1 cellular context compared by ENCODE assay signal in genomic region chr10:114337510-114338462, GRCh38.
TF ChIP-seq lines count a peak whose summit lies in the region.

No MANE protein-coding gene starts in this region.

TF ChIP-seq in GM12878, 131 proteins besides CTCF, POLR2A, EP300 and RAD21 (continued from another document and continues in another):
- TF ChIP-seq, protein P1, sequence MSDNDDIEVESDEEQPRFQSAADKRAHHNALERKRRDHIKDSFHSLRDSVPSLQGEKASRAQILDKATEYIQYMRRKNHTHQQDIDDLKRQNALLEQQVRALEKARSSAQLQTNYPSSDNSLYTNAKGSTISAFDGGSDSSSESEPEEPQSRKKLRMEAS (IDR thresholded peaks at IDR 0.05; ENCODE audit: low read depth, low read length) = no peak
- TF ChIP-seq, protein P2, sequence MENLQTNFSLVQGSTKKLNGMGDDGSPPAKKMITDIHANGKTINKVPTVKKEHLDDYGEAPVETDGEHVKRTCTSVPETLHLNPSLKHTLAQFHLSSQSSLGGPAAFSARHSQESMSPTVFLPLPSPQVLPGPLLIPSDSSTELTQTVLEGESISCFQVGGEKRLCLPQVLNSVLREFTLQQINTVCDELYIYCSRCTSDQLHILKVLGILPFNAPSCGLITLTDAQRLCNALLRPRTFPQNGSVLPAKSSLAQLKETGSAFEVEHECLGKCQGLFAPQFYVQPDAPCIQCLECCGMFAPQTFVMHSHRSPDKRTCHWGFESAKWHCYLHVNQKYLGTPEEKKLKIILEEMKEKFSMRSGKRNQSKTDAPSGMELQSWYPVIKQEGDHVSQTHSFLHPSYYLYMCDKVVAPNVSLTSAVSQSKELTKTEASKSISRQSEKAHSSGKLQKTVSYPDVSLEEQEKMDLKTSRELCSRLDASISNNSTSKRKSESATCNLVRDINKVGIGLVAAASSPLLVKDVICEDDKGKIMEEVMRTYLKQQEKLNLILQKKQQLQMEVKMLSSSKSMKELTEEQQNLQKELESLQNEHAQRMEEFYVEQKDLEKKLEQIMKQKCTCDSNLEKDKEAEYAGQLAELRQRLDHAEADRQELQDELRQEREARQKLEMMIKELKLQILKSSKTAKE (IDR thresholded peaks at IDR 0.05; ENCODE audit: low read depth, poor library complexity, severe bottlenecking) = no peak
- TF ChIP-seq TAF1 (IDR thresholded peaks at IDR 0.05; ENCODE audit: borderline replicate concordance, low read depth, low read length) (no peak), BCL11A (IDR thresholded peaks at IDR 0.05; ENCODE audit: low read depth, low read length) (no peak), CHD4 (IDR thresholded peaks at IDR 0.05) (no peak), SMARCA5 (IDR thresholded peaks at IDR 0.05) (no peak), NFIC (IDR thresholded peaks at IDR 0.05; ENCODE audit: low read depth, low read length) (no peak), E2F8 (IDR thresholded peaks at IDR 0.05; ENCODE audit: low read depth, partially characterized antibody) (no peak), SRF (IDR thresholded peaks at IDR 0.05; ENCODE audit: low read depth in 2 of 2, low read length in 2 of 2) (no peak), MTA3 (IDR thresholded peaks at IDR 0.05; ENCODE audit: borderline replicate concordance, low read length) (no peak), CBX3 (IDR thresholded peaks at IDR 0.05; ENCODE audit: borderline replicate concordance, low read depth) (no peak), MTA2 (IDR thresholded peaks at IDR 0.05; ENCODE audit: low read depth) (0 out of 2 replicates have a peak, but pooled peaks have one; percentile 24), WRNIP1 (IDR thresholded peaks at IDR 0.05; ENCODE audit: borderline replicate concordance, low read depth, low read length) (no peak), BHLHE40 (IDR thresholded peaks at IDR 0.05; ENCODE audit: borderline replicate concordance in 1 of 2, low read depth in 2 of 2, low read length in 1 of 2) (0 out of 4 replicates have a peak, but pooled peaks of 1 of the 2 experiments have one; percentile 9), EZH2 (IDR thresholded peaks at IDR 0.05; ENCODE audit: borderline replicate concordance, control insufficient read depth, low read depth, low read length) (no peak), FOXM1 (IDR thresholded peaks at IDR 0.05; ENCODE audit: low read depth, low read length) (no peak), HDAC6 (IDR thresholded peaks at IDR 0.05; ENCODE audit: unreplicated experiment) (no peak), RELA (IDR thresholded peaks at IDR 0.05; ENCODE audit: borderline replicate concordance, partially characterized antibody) (no peak), RFX5 (IDR thresholded peaks at IDR 0.05; ENCODE audit: low read depth, low read length) (no peak), SIX5 (IDR thresholded peaks at IDR 0.05; ENCODE audit: low read depth, low read length, severe bottlenecking) (no peak), EGR1 (IDR thresholded peaks at IDR 0.05; ENCODE audit: borderline replicate concordance in 1 of 2, low read depth in 2 of 2, low read length in 2 of 2) (no peak), TCF3 (IDR thresholded peaks at IDR 0.05; ENCODE audit: borderline replicate concordance, insufficient read depth, low read depth, low read length) (no peak), IRF4 (IDR thresholded peaks at IDR 0.05; ENCODE audit: low read depth, low read length) (no peak), MEF2B (IDR thresholded peaks at IDR 0.05; ENCODE audit: partially characterized antibody, poor library complexity, severe bottlenecking) (no peak), IKZF2 (IDR thresholded peaks at IDR 0.05) (0 out of 4 replicates have a peak, but pooled peaks of 1 of the 2 experiments have one; percentile 24), LARP7 (IDR thresholded peaks at IDR 0.05) (no peak), ZBTB11 (CRISPR knock-in tag; IDR thresholded peaks at IDR 0.05) (no peak), MYC (IDR thresholded peaks at IDR 0.05; ENCODE audit: insufficient read depth, insufficient read length, insufficient replicate concordance, low read length, severe bottlenecking) (no peak), CBFB (IDR thresholded peaks at IDR 0.05; ENCODE audit: low read depth) (no peak), POLR2AphosphoS5 (IDR thresholded peaks at IDR 0.05; ENCODE audit: low read length) (no peak), SPI1 (IDR thresholded peaks at IDR 0.05; ENCODE audit: borderline replicate concordance, insufficient read depth, low read depth, low read length) (no peak), KDM1A (IDR thresholded peaks at IDR 0.05; ENCODE audit: borderline replicate concordance) (no peak), RAD51 (IDR thresholded peaks at IDR 0.05) (no peak), MYB (IDR thresholded peaks at IDR 0.05; ENCODE audit: borderline replicate concordance, low read depth, low read length) (no peak), PKNOX1 (IDR thresholded peaks at IDR 0.05) (no peak), STAT3 (IDR thresholded peaks at IDR 0.05; ENCODE audit: low read depth, low read length) (no peak), TARDBP (IDR thresholded peaks at IDR 0.05; ENCODE audit: borderline replicate concordance) (no peak), ASH2L (IDR thresholded peaks at IDR 0.05; ENCODE audit: borderline replicate concordance, low read depth) (no peak), NR2C1 (IDR thresholded peaks at IDR 0.05) (no peak)
- TF ChIP-seq, protein P3, sequence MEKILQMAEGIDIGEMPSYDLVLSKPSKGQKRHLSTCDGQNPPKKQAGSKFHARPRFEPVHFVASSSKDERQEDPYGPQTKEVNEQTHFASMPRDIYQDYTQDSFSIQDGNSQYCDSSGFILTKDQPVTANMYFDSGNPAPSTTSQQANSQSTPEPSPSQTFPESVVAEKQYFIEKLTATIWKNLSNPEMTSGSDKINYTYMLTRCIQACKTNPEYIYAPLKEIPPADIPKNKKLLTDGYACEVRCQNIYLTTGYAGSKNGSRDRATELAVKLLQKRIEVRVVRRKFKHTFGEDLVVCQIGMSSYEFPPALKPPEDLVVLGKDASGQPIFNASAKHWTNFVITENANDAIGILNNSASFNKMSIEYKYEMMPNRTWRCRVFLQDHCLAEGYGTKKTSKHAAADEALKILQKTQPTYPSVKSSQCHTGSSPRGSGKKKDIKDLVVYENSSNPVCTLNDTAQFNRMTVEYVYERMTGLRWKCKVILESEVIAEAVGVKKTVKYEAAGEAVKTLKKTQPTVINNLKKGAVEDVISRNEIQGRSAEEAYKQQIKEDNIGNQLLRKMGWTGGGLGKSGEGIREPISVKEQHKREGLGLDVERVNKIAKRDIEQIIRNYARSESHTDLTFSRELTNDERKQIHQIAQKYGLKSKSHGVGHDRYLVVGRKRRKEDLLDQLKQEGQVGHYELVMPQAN (conservative IDR thresholded peaks at IDR 0.05) = no peak
- TF ChIP-seq, protein P4, sequence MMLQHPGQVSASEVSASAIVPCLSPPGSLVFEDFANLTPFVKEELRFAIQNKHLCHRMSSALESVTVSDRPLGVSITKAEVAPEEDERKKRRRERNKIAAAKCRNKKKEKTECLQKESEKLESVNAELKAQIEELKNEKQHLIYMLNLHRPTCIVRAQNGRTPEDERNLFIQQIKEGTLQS (IDR thresholded peaks at IDR 0.05; ENCODE audit: borderline replicate concordance, extremely low read depth, low read depth, low read length) = no peak
- TF ChIP-seq, protein P5, sequence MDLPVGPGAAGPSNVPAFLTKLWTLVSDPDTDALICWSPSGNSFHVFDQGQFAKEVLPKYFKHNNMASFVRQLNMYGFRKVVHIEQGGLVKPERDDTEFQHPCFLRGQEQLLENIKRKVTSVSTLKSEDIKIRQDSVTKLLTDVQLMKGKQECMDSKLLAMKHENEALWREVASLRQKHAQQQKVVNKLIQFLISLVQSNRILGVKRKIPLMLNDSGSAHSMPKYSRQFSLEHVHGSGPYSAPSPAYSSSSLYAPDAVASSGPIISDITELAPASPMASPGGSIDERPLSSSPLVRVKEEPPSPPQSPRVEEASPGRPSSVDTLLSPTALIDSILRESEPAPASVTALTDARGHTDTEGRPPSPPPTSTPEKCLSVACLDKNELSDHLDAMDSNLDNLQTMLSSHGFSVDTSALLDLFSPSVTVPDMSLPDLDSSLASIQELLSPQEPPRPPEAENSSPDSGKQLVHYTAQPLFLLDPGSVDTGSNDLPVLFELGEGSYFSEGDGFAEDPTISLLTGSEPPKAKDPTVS (IDR thresholded peaks at IDR 0.05; ENCODE audit: low read depth, low read length) = no peak
- TF ChIP-seq, protein P6, sequence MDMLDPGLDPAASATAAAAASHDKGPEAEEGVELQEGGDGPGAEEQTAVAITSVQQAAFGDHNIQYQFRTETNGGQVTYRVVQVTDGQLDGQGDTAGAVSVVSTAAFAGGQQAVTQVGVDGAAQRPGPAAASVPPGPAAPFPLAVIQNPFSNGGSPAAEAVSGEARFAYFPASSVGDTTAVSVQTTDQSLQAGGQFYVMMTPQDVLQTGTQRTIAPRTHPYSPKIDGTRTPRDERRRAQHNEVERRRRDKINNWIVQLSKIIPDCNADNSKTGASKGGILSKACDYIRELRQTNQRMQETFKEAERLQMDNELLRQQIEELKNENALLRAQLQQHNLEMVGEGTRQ (IDR thresholded peaks at IDR 0.05; ENCODE audit: borderline replicate concordance, low read depth, low read length) = no peak
- TF ChIP-seq, protein P7, sequence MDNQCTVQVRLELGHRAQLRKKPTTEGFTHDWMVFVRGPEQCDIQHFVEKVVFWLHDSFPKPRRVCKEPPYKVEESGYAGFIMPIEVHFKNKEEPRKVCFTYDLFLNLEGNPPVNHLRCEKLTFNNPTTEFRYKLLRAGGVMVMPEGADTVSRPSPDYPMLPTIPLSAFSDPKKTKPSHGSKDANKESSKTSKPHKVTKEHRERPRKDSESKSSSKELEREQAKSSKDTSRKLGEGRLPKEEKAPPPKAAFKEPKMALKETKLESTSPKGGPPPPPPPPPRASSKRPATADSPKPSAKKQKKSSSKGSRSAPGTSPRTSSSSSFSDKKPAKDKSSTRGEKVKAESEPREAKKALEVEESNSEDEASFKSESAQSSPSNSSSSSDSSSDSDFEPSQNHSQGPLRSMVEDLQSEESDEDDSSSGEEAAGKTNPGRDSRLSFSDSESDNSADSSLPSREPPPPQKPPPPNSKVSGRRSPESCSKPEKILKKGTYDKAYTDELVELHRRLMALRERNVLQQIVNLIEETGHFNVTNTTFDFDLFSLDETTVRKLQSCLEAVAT (IDR thresholded peaks at IDR 0.05) = no peak
- TF ChIP-seq, protein P8, sequence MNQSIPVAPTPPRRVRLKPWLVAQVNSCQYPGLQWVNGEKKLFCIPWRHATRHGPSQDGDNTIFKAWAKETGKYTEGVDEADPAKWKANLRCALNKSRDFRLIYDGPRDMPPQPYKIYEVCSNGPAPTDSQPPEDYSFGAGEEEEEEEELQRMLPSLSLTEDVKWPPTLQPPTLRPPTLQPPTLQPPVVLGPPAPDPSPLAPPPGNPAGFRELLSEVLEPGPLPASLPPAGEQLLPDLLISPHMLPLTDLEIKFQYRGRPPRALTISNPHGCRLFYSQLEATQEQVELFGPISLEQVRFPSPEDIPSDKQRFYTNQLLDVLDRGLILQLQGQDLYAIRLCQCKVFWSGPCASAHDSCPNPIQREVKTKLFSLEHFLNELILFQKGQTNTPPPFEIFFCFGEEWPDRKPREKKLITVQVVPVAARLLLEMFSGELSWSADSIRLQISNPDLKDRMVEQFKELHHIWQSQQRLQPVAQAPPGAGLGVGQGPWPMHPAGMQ (IDR thresholded peaks at IDR 0.05; ENCODE audit: borderline replicate concordance) = no peak
